14 cellular contexts compared by ENCODE assay signal in the genomic region with DNA sequence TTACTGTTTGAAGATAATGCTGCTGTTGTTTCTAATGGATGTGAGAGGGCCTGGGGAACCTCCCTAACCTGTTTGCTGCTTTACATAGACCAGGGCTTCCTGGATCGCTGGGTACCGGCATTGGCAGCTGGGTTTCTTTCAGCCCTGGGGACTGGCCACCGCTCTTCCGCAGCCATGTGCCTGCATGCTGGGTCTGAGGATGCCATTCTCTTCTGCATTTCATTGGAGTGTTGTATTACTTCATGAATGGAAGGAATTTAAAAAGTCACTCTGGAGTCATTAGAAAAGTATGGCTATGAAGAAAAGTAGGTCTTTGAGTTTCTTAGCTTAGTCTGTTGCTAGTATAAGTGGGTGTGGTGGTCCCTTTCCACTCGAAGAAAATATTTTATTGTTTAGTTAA.
DNase-seq lines count a peak whose midpoint lies in the region; ATAC-seq and TF ChIP-seq lines count a peak whose summit lies in the region.
"Had no signal": no experiment of that assay in that cellular context is flagged by ENCODE, and none has a peak within 500 bp of the region (broad histone marks: within the 10 kb centered on the region; RNA-seq: fewer than 3 reads in every experiment).

No MANE protein-coding gene starts in this region.

- no peaks in the 10 kb centered on the region for H3K9me3 ChIP-seq in T-helper 17 cell (ENCODE audit: control insufficient read depth, low read length, poor library complexity, severe bottlenecking)
- H3K9me3 ChIP-seq: left ventricle myocardium inferior had no signal

- ATAC-seq in activated naive CD8-positive, alpha-beta T cell treated with anti-CD3 and anti-CD28 coated beads, Interleukin-2, amount 50 U/mL, for 24 hours = no peak
- ATAC-seq in T-helper 17 cell = peak; percentile 23
- ATAC-seq in stimulated activated memory B cell treated with anti-CD40 and anti-IgM and Interleukin-4, amounts not matched to agents 10 μg/mL and 1 μg/mL and 100 μg/mL, for 72 hours = peak; percentile 64
- no peak for ATAC-seq in GM21423 (IDR thresholded peaks at IDR 0.05; ENCODE audit: unreplicated experiment)
- ATAC-seq: activated CD8-positive, alpha-beta T cell treated with anti-CD3 and anti-CD28 coated beads, Interleukin-2, amount 10 ng/mL, durations not matched to agents 7 days and 5 days; Panc1 had no signal

- no peak overlapping the region for H3K4me3 Mint-ChIP-seq in activated naive CD8-positive, alpha-beta T cell
- no peak overlapping the region for H3K4me3 Mint-ChIP-seq in activated naive CD8-positive, alpha-beta T cell treated with anti-CD3 and anti-CD28 coated beads, Interleukin-2, amount 50 U/mL, for 24 hours
- no peak overlapping the region for H3K4me3 Mint-ChIP-seq in T-helper 17 cell
- no peak overlapping the region for H3K4me3 Mint-ChIP-seq in stimulated activated memory B cell treated with anti-CD40 and anti-IgM and Interleukin-4, amounts not matched to agents 10 μg/mL and 1 μg/mL and 100 μg/mL, for 72 hours
- H3K4me3 Mint-ChIP-seq: activated CD8-positive, alpha-beta T cell treated with anti-CD3 and anti-CD28 coated beads, Interleukin-2, amount 10 ng/mL, durations not matched to agents 7 days and 5 days; activated naive CD4-positive, alpha-beta T cell treated with anti-CD3 and anti-CD28 coated beads, Interleukin-2, amount 10 ng/mL, durations not matched to agents 7 days and 5 days had no signal

- peak overlapping the region; percentile 31 for H3K27ac Mint-ChIP-seq in activated naive CD8-positive, alpha-beta T cell
- H3K27ac Mint-ChIP-seq in activated naive CD8-positive, alpha-beta T cell treated with anti-CD3 and anti-CD28 coated beads, Interleukin-2, amount 50 U/mL, for 24 hours = no peak overlapping the region
- H3K27ac Mint-ChIP-seq in T-helper 17 cell = peak overlapping the region; percentile 83
- H3K27ac Mint-ChIP-seq in stimulated activated memory B cell treated with anti-CD40 and anti-IgM and Interleukin-4, amounts not matched to agents 10 μg/mL and 1 μg/mL and 100 μg/mL, for 72 hours = peak overlapping the region; percentile 62
- H3K27ac Mint-ChIP-seq: activated CD8-positive, alpha-beta T cell treated with anti-CD3 and anti-CD28 coated beads, Interleukin-2, amount 10 ng/mL, durations not matched to agents 7 days and 5 days; activated naive CD4-positive, alpha-beta T cell treated with anti-CD3 and anti-CD28 coated beads, Interleukin-2, amount 10 ng/mL, durations not matched to agents 7 days and 5 days had no signal

- H3K9me3 Mint-ChIP-seq in activated naive CD8-positive, alpha-beta T cell (ENCODE audit: low read depth) = no peaks in the 10 kb centered on the region
- H3K9me3 Mint-ChIP-seq in activated naive CD8-positive, alpha-beta T cell treated with anti-CD3 and anti-CD28 coated beads, Interleukin-2, amount 50 U/mL, for 24 hours = no peaks in the 10 kb centered on the region
- peaks cover 4% of the 10 kb centered on the region for H3K9me3 Mint-ChIP-seq in stimulated activated memory B cell treated with anti-CD40 and anti-IgM and Interleukin-4, amounts not matched to agents 10 μg/mL and 1 μg/mL and 100 μg/mL, for 72 hours
- H3K9me3 Mint-ChIP-seq: activated naive CD4-positive, alpha-beta T cell treated with anti-CD3 and anti-CD28 coated beads, Interleukin-2, amount 10 ng/mL, durations not matched to agents 7 days and 5 days had no signal

- H3K27me3 Mint-ChIP-seq in activated naive CD8-positive, alpha-beta T cell = no peaks in the 10 kb centered on the region
- no peaks in the 10 kb centered on the region for H3K27me3 Mint-ChIP-seq in activated naive CD8-positive, alpha-beta T cell treated with anti-CD3 and anti-CD28 coated beads, Interleukin-2, amount 50 U/mL, for 24 hours
- H3K27me3 Mint-ChIP-seq in T-helper 17 cell = no peaks in the 10 kb centered on the region
- H3K27me3 Mint-ChIP-seq in stimulated activated memory B cell treated with anti-CD40 and anti-IgM and Interleukin-4, amounts not matched to agents 10 μg/mL and 1 μg/mL and 100 μg/mL, for 72 hours = no peaks in the 10 kb centered on the region
- H3K27me3 Mint-ChIP-seq: activated naive CD4-positive, alpha-beta T cell treated with anti-CD3 and anti-CD28 coated beads, Interleukin-2, amount 10 ng/mL, durations not matched to agents 7 days and 5 days had no signal

- no peak for DNase-seq in activated naive CD8-positive, alpha-beta T cell treated with anti-CD3 and anti-CD28 coated beads, Interleukin-2, amount 50 U/mL, for 24 hours
- no peak for DNase-seq in T-helper 17 cell
- peak; percentile 47 to 73 for DNase-seq in foreskin fibroblast
- no peak for DNase-seq in activated gamma-delta T cell treated with Interleukin-2 at 50 U/mL for 16 hours
- no peak for DNase-seq in activated effector memory CD4-positive, alpha-beta T cell treated with Interleukin-2 at 50 U/mL for 16 hours
- DNase-seq: activated CD8-positive, alpha-beta T cell treated with anti-CD3 and anti-CD28 coated beads, Interleukin-2, amount 10 ng/mL, durations not matched to agents 7 days and 5 days; activated naive CD4-positive, alpha-beta T cell treated with anti-CD3 and anti-CD28 coated beads, Interleukin-2, amount 10 ng/mL, durations not matched to agents 7 days and 5 days; left ventricle myocardium inferior; nucleus accumbens had no signal

- no peak for TF ChIP-seq CTCF in foreskin fibroblast (IDR thresholded peaks at IDR 0.05; ENCODE audit: low read depth, low read length)

- peaks cover 7% of the 10 kb centered on the region for H3K36me3 Mint-ChIP-seq in activated naive CD8-positive, alpha-beta T cell
- peaks cover 5% of the 10 kb centered on the region for H3K36me3 Mint-ChIP-seq in activated naive CD8-positive, alpha-beta T cell treated with anti-CD3 and anti-CD28 coated beads, Interleukin-2, amount 50 U/mL, for 24 hours (ENCODE audit: low read depth)
- H3K36me3 Mint-ChIP-seq in T-helper 17 cell (ENCODE audit: low read depth) = peaks cover 7% of the 10 kb centered on the region
- H3K36me3 Mint-ChIP-seq in stimulated activated memory B cell treated with anti-CD40 and anti-IgM and Interleukin-4, amounts not matched to agents 10 μg/mL and 1 μg/mL and 100 μg/mL, for 72 hours = peaks cover 34% of the 10 kb centered on the region

- no peak overlapping the region for H3K4me3 ChIP-seq in foreskin fibroblast (ENCODE audit: low read depth in 1 of 2, low read length in 2 of 2)
- H3K4me3 ChIP-seq: coronary artery, left ventricle myocardium inferior had no signal

- H3K4me1 Mint-ChIP-seq in activated naive CD8-positive, alpha-beta T cell (ENCODE audit: low read depth) = peaks cover 68% of the 10 kb centered on the region
- H3K4me1 Mint-ChIP-seq in activated naive CD8-positive, alpha-beta T cell treated with anti-CD3 and anti-CD28 coated beads, Interleukin-2, amount 50 U/mL, for 24 hours = peaks cover 65% of the 10 kb centered on the region
- H3K4me1 Mint-ChIP-seq in T-helper 17 cell = peaks cover 57% of the 10 kb centered on the region
- H3K4me1 Mint-ChIP-seq in stimulated activated memory B cell treated with anti-CD40 and anti-IgM and Interleukin-4, amounts not matched to agents 10 μg/mL and 1 μg/mL and 100 μg/mL, for 72 hours = peaks cover 96% of the 10 kb centered on the region

Comparison
In these comparisons a context has a peak if more than half of its experiments do, and no peak if none do; other contexts are left out.
1. ATAC-seq: peak in T-helper 17 cell (single experiment) and stimulated activated memory B cell treated with anti-CD40 and anti-IgM and Interleukin-4, amounts not matched to agents 10 μg/mL and 1 μg/mL and 100 μg/mL, for 72 hours (single experiment); none in activated naive CD8-positive, alpha-beta T cell treated with anti-CD3 and anti-CD28 coated beads, Interleukin-2, amount 50 U/mL, for 24 hours (single experiment) and GM21423 (single experiment).
2. DNase-seq: peak in foreskin fibroblast (2 of 2); none in activated naive CD8-positive, alpha-beta T cell treated with anti-CD3 and anti-CD28 coated beads, Interleukin-2, amount 50 U/mL, for 24 hours (single experiment), T-helper 17 cell (0 of 3), activated gamma-delta T cell treated with Interleukin-2 at 50 U/mL for 16 hours (single experiment) and activated effector memory CD4-positive, alpha-beta T cell treated with Interleukin-2 at 50 U/mL for 16 hours (single experiment).